ENCODE assay signal across 9 cellular contexts in the genomic region with DNA sequence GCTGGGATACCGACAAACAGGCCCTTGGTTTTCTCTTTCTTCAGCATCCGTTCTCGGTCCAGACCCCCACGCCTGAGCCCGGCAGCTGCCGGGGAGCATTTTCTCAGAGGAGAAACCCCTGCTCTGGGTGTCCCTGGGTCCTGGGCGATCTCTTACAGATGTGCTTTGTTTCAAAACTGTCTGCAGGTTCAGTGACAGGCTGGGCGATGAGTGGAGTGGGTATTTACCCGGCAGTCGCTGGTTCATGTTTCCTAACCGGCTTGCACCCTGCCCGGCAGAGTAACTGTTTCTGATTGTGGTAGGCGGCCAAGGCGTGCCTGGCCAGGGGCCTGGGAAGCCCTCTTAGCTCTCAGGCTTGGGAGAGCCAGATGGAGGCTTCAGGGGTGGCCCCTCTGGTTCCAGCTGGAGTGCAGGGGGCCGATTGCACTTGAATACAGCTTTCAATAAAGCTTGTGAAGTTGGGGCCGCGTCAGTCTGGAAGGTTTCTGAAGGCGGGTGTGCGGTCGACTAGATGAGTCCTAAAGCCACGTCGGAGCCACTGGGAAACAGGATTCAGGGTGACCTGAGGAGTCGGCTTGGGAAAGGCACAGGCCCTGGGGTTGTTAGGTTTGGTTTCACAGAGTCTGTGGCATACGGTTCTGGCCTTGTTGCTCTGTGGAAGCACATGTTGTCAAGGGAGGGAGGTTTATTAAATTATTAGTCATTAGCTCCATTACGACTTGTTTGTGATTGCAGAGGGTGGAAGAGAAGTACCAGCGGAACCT. TPM values are rescaled to one million over a fixed set of nuclear protein-coding genes. Genes with fewer than 3 reads are reported as not detected.
A peak's percentile ranks its signal among the peaks of the same experiment; 100 is the strongest.
DNase-seq lines count a peak whose midpoint lies in the region; ATAC-seq, FAIRE-seq and TF ChIP-seq lines count a peak whose summit lies in the region.
"Had no signal": no experiment of that assay in that cellular context is flagged by ENCODE, and none has a peak within 500 bp of the region (broad histone marks: within the 10 kb centered on the region; RNA-seq: fewer than 3 reads in every experiment).

No MANE protein-coding gene starts in this region.

- no peak for TF ChIP-seq EP300 in A549 (IDR thresholded peaks at IDR 0.05)

- peak overlapping the region; percentile 82 for H3K4me2 ChIP-seq in A549

- TF ChIP-seq POLR2A in A549 (IDR thresholded peaks at IDR 0.05; ENCODE audit: low read length) (no peak), testis (IDR thresholded peaks at IDR 0.05) (no peak)

- H3K9me3 ChIP-seq in A549 (no peaks in the 10 kb centered on the region), HUES64 (ENCODE audit: insufficient read depth, low read depth, low read length) (no peaks in the 10 kb centered on the region), mesodermal cell (ENCODE audit: control insufficient read depth, low read length) (no peaks in the 10 kb centered on the region), testis (no peaks in the 10 kb centered on the region)

- DNase-seq in A549 (ENCODE audit: low read depth in 1 of 2, low spot score in 1 of 2) (no peak), choroid plexus epithelial cell (ENCODE audit: low read depth) (no peak), testis (no peak), NCI-H774 (lab: John Stamatoyannopoulos, UW) (no peak), NK-92 (lab: John Stamatoyannopoulos, UW; ENCODE audit: unreplicated experiment) (no peak), sciatic nerve (ENCODE audit: low spot score) (no peak)
- DNase-seq: stimulated activated CD4-positive, alpha-beta T cell treated with anti-CD3 and anti-CD28 coated beads, Interleukin-1b, Interleukin-23, amount 100 ng/mL, for 48 hours had no signal

- CTCF ChIA-PET in A549 (lab: Yijun Ruan, JAX) = interaction anchor here (1.0 to 37.9 kb wide), 6 partner anchors 8 to 62 kb away, joined by 3 to 880 read pairs (median 5); no protein-coding TSS in a partner anchor

- H3K36me3 ChIP-seq in HUES64 (ENCODE audit: insufficient read depth, low read length) = no peaks in the 10 kb centered on the region
- peaks cover 23% of the 10 kb centered on the region for H3K36me3 ChIP-seq in mesodermal cell (ENCODE audit: control insufficient read depth, insufficient read depth, low read length)
- no peaks in the 10 kb centered on the region for H3K36me3 ChIP-seq in testis (ENCODE audit: low read depth, missing control alignments)

- intact Hi-C loops in testis (cut with DNase I; ENCODE audit: low total_unique reads) (no loop called here), sciatic nerve (cut with DNase I) (no loop called here)

- peak overlapping the region; percentile 84; the same call in 1 of the 2 replicates for H3K9ac ChIP-seq in HUES64 (ENCODE audit: low read depth, low read length)

- TF ChIP-seq CTCF in A549 (IDR thresholded peaks at IDR 0.05) = no peak
- TF ChIP-seq CTCF in choroid plexus epithelial cell (conservative IDR thresholded peaks at IDR 0.05; ENCODE audit: low read depth, low read length) = no peak
- no peak for TF ChIP-seq CTCF in testis (IDR thresholded peaks at IDR 0.05)

- no peak for TF ChIP-seq RAD21 in A549 (conservative IDR thresholded peaks at IDR 0.05 in 1 of 2, IDR thresholded peaks at IDR 0.05 in 1 of 2)

- H3K4me1 ChIP-seq in A549 (peaks cover 33% of the 10 kb centered on the region), HUES64 (ENCODE audit: insufficient read depth, low read length) (peaks cover 8% of the 10 kb centered on the region; the same call in 1 of the 2 replicates), mesodermal cell (ENCODE audit: control insufficient read depth, insufficient read depth, low read length, poor library complexity, severe bottlenecking) (peaks cover 42% of the 10 kb centered on the region), testis (peaks cover 40% of the 10 kb centered on the region)

- H3K27ac ChIP-seq in A549 (no peak overlapping the region), HUES64 (ENCODE audit: low read depth, low read length) (no peak overlapping the region), mesodermal cell (ENCODE audit: low read depth, low read length, severe bottlenecking) (no peak overlapping the region), testis (no peak overlapping the region)

- H3K4me3 ChIP-seq in A549 (peak overlapping the region; percentile 72; the same call in 2 of the 3 replicates), HUES64 (ENCODE audit: low read length) (peak overlapping the region; percentile 91), choroid plexus epithelial cell (ENCODE audit: low read depth, low read length) (peak overlapping the region; percentile 76), mesodermal cell (ENCODE audit: extremely low read depth, insufficient read depth, low read length, poor library complexity, severe bottlenecking) (peak overlapping the region; percentile 55), testis (no peak overlapping the region)

- WGBS in A549 (ENCODE audit: missing lambda C conversion rate) = 93% methylated on average over 26 of the region's 26 CpGs
- 76% methylated on average over 26 of the region's 26 CpGs for WGBS in HUES64
- WGBS in mesodermal cell (ENCODE audit: insufficient coverage in 2 of 2), 2 experiments = 74 to 80% methylated on average over 22 to 26 of the region's 26 CpGs
- 64 to 67% methylated on average over 15 to 26 of the region's 26 CpGs for WGBS in testis, 2 donors

- ATAC-seq in A549 (no peak), sciatic nerve (no peak)

- H3K27me3 ChIP-seq in HUES64 (ENCODE audit: insufficient read depth, low read length) (peaks cover 19% of the 10 kb centered on the region), testis (no peaks in the 10 kb centered on the region)

- POLR2A ChIA-PET in A549 (lab: Yijun Ruan, JAX) = interaction anchor here (1.4 kb wide), 1 partner anchor 187 kb away, joined by 5 read pairs; a partner anchor contains a TSS

- FAIRE-seq in A549 (lab: Jason Lieb, UNC) = no peak

TF ChIP-seq in A549, 52 proteins besides CTCF, POLR2A, EP300 and RAD21:
- no peak for TF ChIP-seq RARB (CRISPR knock-in tag; IDR thresholded peaks at IDR 0.05)
- TF ChIP-seq CHD4 (IDR thresholded peaks at IDR 0.05; ENCODE audit: borderline replicate concordance) = no peak
- no peak for TF ChIP-seq MAZ (IDR thresholded peaks at IDR 0.05; ENCODE audit: borderline replicate concordance, low read depth, low read length)
- TF ChIP-seq RFX5 (IDR thresholded peaks at IDR 0.05) = no peak
- TF ChIP-seq ZNF302 (CRISPR knock-in tag; IDR thresholded peaks at IDR 0.05) = no peak
TF ChIP-seq in A549: peak in this region for 0.

RNA-seq across cellular contexts. Expression of a gene that starts 1.4 kb away (rescaled TPM):
- polyA plus RNA-seq in A549 (2011; rRNA removed) = 7.1 and 8.6 TPM in 2 replicates
- polyA plus RNA-seq in A549 (2012; cell fraction: cytosol; rRNA removed) = 15.7 and 21.3 TPM in 2 replicates
- 44.2 and 62.0 TPM in 2 replicates for polyA plus RNA-seq in A549 (2012; cell fraction: nucleus; rRNA removed)
- polyA plus RNA-seq in A549 (2017; fragmentation: RNase III; extraction: RNeasy Plus Mini Kit Qiagen cat#74134 plus additional on column Dnase treatment) = 23.9 to 30.4 TPM (median 27.5 TPM) in 3 replicates
- polyA minus RNA-seq in A549 (2011; rRNA and poly(A)+ RNA removed) = 9.4 and 10.6 TPM in 2 replicates
- 14.3 TPM for polyA plus RNA-seq in HUES64 (2013, experiment 1 of 2)
- polyA plus RNA-seq in HUES64 (2013, experiment 2 of 2) = 13.9 TPM
- 27.1 TPM for polyA plus RNA-seq in mesodermal cell (2013, experiment 1 of 2)
- polyA plus RNA-seq in mesodermal cell (2013, experiment 2 of 2) = 24.1 TPM
- 10 to 100 TPM; 67.3 to 67.5 TPM for total RNA-seq in testis
- 36.7 TPM for polyA plus RNA-seq in testis (ENCODE audit: insufficient read depth, low read depth, low replicate concordance)
- total RNA-seq in sciatic nerve = 50.9 TPM

RNA-seq across cellular contexts. Expression of a gene that starts 44.7 kb away (rescaled TPM):
- polyA plus RNA-seq in A549 (2011; rRNA removed) (17.8 and 28.9 TPM in 2 replicates), A549 (2017; fragmentation: RNase III; extraction: RNeasy Plus Mini Kit Qiagen cat#74134 plus additional on column Dnase treatment) (26.6 to 32.7 TPM (median 30.8 TPM) in 3 replicates), testis (ENCODE audit: insufficient read depth, low read depth, low replicate concordance) (18.5 TPM)
- 36.9 and 47.2 TPM in 2 replicates for polyA plus RNA-seq in A549 (2012; cell fraction: cytosol; rRNA removed)
- polyA plus RNA-seq in A549 (2012; cell fraction: nucleus; rRNA removed) = 34.1 and 42.1 TPM in 2 replicates
- 9.5 and 11.2 TPM in 2 replicates for polyA minus RNA-seq in A549 (2011; rRNA and poly(A)+ RNA removed)
- polyA plus RNA-seq in HUES64 (2013, experiment 1 of 2) = 17.6 TPM
- 16.5 TPM for polyA plus RNA-seq in HUES64 (2013, experiment 2 of 2)
- polyA plus RNA-seq in mesodermal cell (2013, experiment 1 of 2) = 17.0 TPM
- polyA plus RNA-seq in mesodermal cell (2013, experiment 2 of 2) = 16.6 TPM
- total RNA-seq in testis (10 to 100 TPM; 28.2 to 29.8 TPM), sciatic nerve (26.8 TPM)

Comparison
In these comparisons a context has a peak if more than half of its experiments do, and no peak if none do; other contexts are left out.
1. H3K4me3 ChIP-seq: peak in A549 (single experiment), HUES64 (single experiment), choroid plexus epithelial cell (single experiment) and mesodermal cell (single experiment); none in testis (0 of 2).